1 cellular context compared by ENCODE assay signal in the genomic region with DNA sequence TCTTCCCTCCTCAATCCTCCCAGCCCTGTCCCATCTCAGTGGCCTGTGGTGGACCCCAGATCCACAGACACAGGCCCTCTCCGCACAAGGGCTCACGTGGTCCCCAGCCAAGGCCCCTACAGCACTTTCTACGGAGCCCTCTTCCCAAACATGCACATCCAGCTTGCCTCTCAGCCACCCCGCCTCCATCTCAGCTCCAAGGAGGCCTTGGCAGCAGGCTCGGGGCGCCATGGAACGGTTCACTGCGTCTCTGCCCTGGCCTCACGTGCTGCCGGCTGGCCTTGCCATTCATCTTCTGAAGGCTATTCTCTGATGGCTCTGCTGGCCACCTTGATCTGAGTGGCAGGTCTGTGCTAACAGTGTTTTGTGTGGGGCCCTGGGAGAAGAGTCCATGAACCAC.
TF ChIP-seq lines count a peak whose summit lies in the region.

No MANE protein-coding gene starts in this region.

TF ChIP-seq in WTC11, 78 proteins besides CTCF, POLR2A, EP300 and RAD21 (continued from another document):
- TF ChIP-seq HMGXB4 (CRISPR knock-in tag; IDR thresholded peaks at IDR 0.05), result no peak
- no peak for TF ChIP-seq ZNF416 (CRISPR knock-in tag; IDR thresholded peaks at IDR 0.05)
- no peak for TF ChIP-seq FOXK1 (CRISPR knock-in tag; IDR thresholded peaks at IDR 0.05)
- TF ChIP-seq USF1 (CRISPR knock-in tag; IDR thresholded peaks at IDR 0.05), result no peak
- TF ChIP-seq ZBTB43 (CRISPR knock-in tag; IDR thresholded peaks at IDR 0.05), result no peak
- TF ChIP-seq GRHL2 (CRISPR knock-in tag; IDR thresholded peaks at IDR 0.05; ENCODE audit: insufficient replicate concordance, severe bottlenecking), result no peak
- TF ChIP-seq TEAD1 (CRISPR knock-in tag; IDR thresholded peaks at IDR 0.05), result no peak
- TF ChIP-seq, protein P1, sequence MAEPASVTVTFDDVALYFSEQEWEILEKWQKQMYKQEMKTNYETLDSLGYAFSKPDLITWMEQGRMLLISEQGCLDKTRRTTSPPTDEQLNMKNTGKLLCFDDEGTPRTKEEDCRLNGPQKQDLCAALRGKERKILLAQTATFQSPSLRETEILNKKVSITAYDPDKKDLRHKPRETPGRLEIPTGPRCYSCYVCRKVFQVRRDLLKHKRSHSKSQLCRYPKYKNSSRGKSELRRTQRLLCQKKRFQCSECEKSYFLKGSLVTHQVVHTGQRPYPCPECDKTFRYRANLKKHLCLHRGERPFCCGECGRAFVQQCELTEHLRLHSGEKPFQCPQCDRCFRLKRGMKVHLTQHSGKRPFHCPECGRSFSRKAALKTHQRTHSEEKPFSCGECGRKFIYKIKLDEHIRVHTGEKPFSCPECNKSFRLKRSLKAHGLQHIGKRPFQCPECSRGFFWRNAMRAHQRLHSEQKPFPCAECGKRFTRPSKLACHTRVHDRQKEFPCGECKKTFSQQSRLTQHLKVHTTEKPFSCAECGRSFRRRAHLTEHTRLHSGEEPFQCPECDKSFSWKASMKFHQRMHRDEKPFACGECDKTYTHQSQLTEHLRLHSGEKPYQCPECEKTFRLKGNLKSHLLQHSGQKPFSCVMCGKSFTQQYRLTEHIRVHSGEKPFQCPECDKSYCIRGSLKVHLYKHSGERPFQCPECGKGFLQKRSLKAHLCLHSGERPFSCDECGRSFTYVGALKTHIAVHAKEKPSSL (CRISPR knock-in tag; conservative IDR thresholded peaks at IDR 0.05), result no peak
- TF ChIP-seq RELA (CRISPR knock-in tag; IDR thresholded peaks at IDR 0.05; ENCODE audit: borderline replicate concordance), result no peak
